Comparison of ENCODE assay signal across 15 cellular contexts in the genomic region with DNA sequence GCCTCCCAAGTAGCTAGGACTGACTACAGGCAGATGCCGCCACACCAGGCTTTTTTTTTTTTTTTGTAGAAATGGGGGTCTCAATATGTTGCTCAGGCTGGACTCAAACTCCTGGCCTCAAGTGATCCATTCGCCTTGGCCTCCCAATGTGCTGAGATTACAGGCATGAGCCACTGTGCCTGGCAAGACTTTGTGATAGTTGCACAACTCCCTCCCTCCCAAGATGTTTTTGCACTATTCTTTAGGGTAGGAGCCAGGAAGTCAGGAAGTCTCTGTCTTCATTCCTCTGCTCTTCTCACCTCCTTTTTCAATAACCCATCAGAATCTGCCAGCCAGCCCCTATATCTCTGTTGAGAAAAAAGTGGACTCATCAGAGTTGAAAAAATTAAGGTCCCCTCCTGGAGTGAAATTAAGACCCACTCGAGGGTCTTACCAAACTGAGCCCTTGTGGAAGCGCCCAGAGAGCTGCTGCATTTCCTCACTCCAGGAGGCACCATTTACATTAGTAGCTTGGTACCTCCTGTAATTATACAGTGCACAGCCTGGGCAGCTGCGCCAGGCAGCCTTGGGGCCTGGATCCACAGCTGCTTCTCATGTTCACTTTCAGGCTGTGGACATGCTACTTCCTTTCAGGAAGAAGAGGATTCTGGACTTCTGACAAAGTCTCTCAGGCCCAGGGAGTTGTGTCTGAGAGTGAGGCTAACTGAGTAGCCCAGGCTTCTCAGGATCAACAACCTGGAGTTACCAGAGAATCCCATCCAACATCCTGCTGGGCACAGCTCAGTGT. TPM values are rescaled to one million over a fixed set of nuclear protein-coding genes. Genes with fewer than 3 reads are reported as not detected.
A peak's percentile ranks its signal among the peaks of the same experiment; 100 is the strongest.
DNase-seq lines count a peak whose midpoint lies in the region; ATAC-seq and TF ChIP-seq lines count a peak whose summit lies in the region.
"Had no signal": no experiment of that assay in that cellular context is flagged by ENCODE, and none has a peak within 500 bp of the region (broad histone marks: within the 10 kb centered on the region; RNA-seq: fewer than 3 reads in every experiment).

No MANE protein-coding gene starts in this region.

- no peak overlapping the region for H3K4me3 Mint-ChIP-seq in MCF 10A (ENCODE audit: unreplicated experiment)

- intact Hi-C loops in MCF 10A (cut with micrococcal nuclease) (loop anchor here (5.0 to 10.0 kb wide), 3 partner anchors 77 to 296 kb away; no protein-coding TSS in a partner anchor), mammary epithelial cell (cut with micrococcal nuclease) (loop anchor here (5.0 kb wide), 2 partner anchors 82 to 303 kb away; partner anchors contain the start of gene ASAP3), left lung (cut with DNase I) (loop anchor here in 1 of 2 donors (10.0 kb wide), 1 partner anchor 96 kb away; no protein-coding TSS in a partner anchor), uterus (cut with DNase I; ENCODE audit: low total_unique reads) (no loop called here), spleen (cut with DNase I; ENCODE audit: low total_unique reads) (no loop called here)

- ATAC-seq in left lung (no peak), GM21447 (IDR thresholded peaks at IDR 0.05; ENCODE audit: unreplicated experiment) (no peak)

- POLR2A ChIA-PET in MCF 10A (lab: Yijun Ruan, JAX) = interaction anchor here (0.6 to 6.1 kb wide), 5 partner anchors 15 to 72 kb away, joined by 3 to 247 read pairs (median 65); partner anchors contain the start of genes HNRNPR and ZNF436

- no peak overlapping the region for H3K9ac ChIP-seq in mammary epithelial cell (ENCODE audit: insufficient read depth, low read length)

- H3K27me3 ChIP-seq in mammary epithelial cell (ENCODE audit: insufficient read depth, low read length) = no peaks in the 10 kb centered on the region
- H3K27me3 ChIP-seq in left lung = no peaks in the 10 kb centered on the region
- no peaks in the 10 kb centered on the region for H3K27me3 ChIP-seq in uterus
- H3K27me3 ChIP-seq in spleen (replicated peaks in 1 of 7) = no peaks in the 10 kb centered on the region

- peaks cover 31% of the 10 kb centered on the region for H3K4me1 Mint-ChIP-seq in MCF 10A (ENCODE audit: insufficient read depth, unreplicated experiment)

- in situ Hi-C loops in mammary epithelial cell (cut with MboI; ENCODE audit: low sequenced_read_pairs in 2 of 2) = loop anchor here (5.0 to 10.0 kb wide), 2 partner anchors 46 to 58 kb away; partner anchors contain the start of gene HNRNPR (in 1 of the 2)

- H3K4me3 ChIP-seq in mammary epithelial cell (replicated peaks in 1 of 3; ENCODE audit: insufficient read depth in 1 of 3, low read depth in 2 of 3, low read length in 3 of 3) = no peak overlapping the region
- H3K4me3 ChIP-seq in left lung = no peak overlapping the region
- H3K4me3 ChIP-seq in uterus = no peak overlapping the region
- H3K4me3 ChIP-seq in spleen = no peak overlapping the region

- DNase-seq in MCF 10A (ENCODE audit: unreplicated experiment) (peak; percentile 65), mammary epithelial cell (no peak), dermis blood vessel endothelial cell (peak; percentile 54), left lung (no peak), uterus (peak; percentile 55 to 60), spleen (no peak), glomerular visceral epithelial cell (ENCODE audit: extremely low spot score) (no peak)
- DNase-seq: anterior cingulate cortex; effector CD4-positive, alpha-beta T cell; hippocampal formation; NCI-H187; NCI-H774 had no signal

- no peaks in the 10 kb centered on the region for H3K9me3 Mint-ChIP-seq in MCF 10A (ENCODE audit: unreplicated experiment)
- H3K9me3 Mint-ChIP-seq: IgD-negative memory B cell had no signal

- 93% methylated on average over 4 of the region's 5 CpGs for WGBS in mammary epithelial cell (ENCODE audit: low coverage, missing lambda C conversion rate)
- WGBS in spleen, 5 donors = 76 to 89% (median 82%) methylated on average over 5 of the region's 5 CpGs

- BruUV-seq in MCF 10A (replicated peaks; lab: Mats Ljungman, UMichigan) = no TSS peak
- no TSS peak for BruUV-seq in mammary epithelial cell (replicated peaks; lab: Mats Ljungman, UMichigan)

- CTCF ChIA-PET in MCF 10A (lab: Yijun Ruan, JAX) = interaction anchor here (0.7 to 0.8 kb wide), 2 partner anchors 12 to 82 kb away, joined by 3 to 4 read pairs; no protein-coding TSS in a partner anchor
- CTCF ChIA-PET in mammary epithelial cell (lab: Charles Lee; ENCODE audit: low non-redundant PET) = no interaction called here

- H3K79me2 ChIP-seq in mammary epithelial cell (ENCODE audit: insufficient read depth, low read length) = no peaks in the 10 kb centered on the region

- H3K36me3 ChIP-seq in mammary epithelial cell (ENCODE audit: insufficient read depth, low read length) (no peaks in the 10 kb centered on the region), left lung (no peaks in the 10 kb centered on the region), uterus (no peaks in the 10 kb centered on the region), spleen (no peaks in the 10 kb centered on the region)

- H3K4me1 ChIP-seq in mammary epithelial cell (ENCODE audit: insufficient read depth, low read length) (peaks cover 20% of the 10 kb centered on the region), left lung (peaks cover 17 to 34% of the 10 kb centered on the region in 2 donors), uterus (peaks cover 0 to 5% of the 10 kb centered on the region in 2 donors), spleen (peaks cover 14 to 53% (median 32%) of the 10 kb centered on the region in 6 donors)

- H3K27ac ChIP-seq in mammary epithelial cell (ENCODE audit: insufficient read depth, low read depth, low read length) (no peak overlapping the region), left lung (peak overlapping the region; percentile 3 to 44), uterus (peak overlapping the region in 1 of 2 donors; percentile 35), spleen (peak overlapping the region in 4 of 8 donors; percentile 16 to 50 (median 30))

- no peaks in the 10 kb centered on the region for H4K20me1 ChIP-seq in mammary epithelial cell (ENCODE audit: insufficient read depth, low read length)

- H3K9me3 ChIP-seq in mammary epithelial cell (replicated peaks; ENCODE audit: insufficient read depth, low read length) (no peaks in the 10 kb centered on the region), left lung (no peaks in the 10 kb centered on the region), uterus (no peaks in the 10 kb centered on the region), spleen (no peaks in the 10 kb centered on the region)

- TF ChIP-seq POLR2A in uterus (IDR thresholded peaks at IDR 0.05) = no peak
- no peak for TF ChIP-seq POLR2A in spleen (IDR thresholded peaks at IDR 0.05)

- dilution Hi-C loops in mammary epithelial cell (cut with HindIII; ENCODE audit: low sequenced_read_pairs) = no loop called here

- TF ChIP-seq CTCF in MCF 10A (IDR thresholded peaks at IDR 0.05; ENCODE audit: unreplicated experiment) = no peak
- TF ChIP-seq CTCF in mammary epithelial cell (conservative IDR thresholded peaks at IDR 0.05 in 1 of 2, IDR thresholded peaks at IDR 0.05 in 1 of 2; ENCODE audit: extremely low read depth in 1 of 2, insufficient read depth in 1 of 2, low read depth in 1 of 2, low read length in 2 of 2) = no peak
- no peak for TF ChIP-seq CTCF in left lung (IDR thresholded peaks at IDR 0.05)
- TF ChIP-seq CTCF in uterus (IDR thresholded peaks at IDR 0.05) = no peak
- no peak for TF ChIP-seq CTCF in spleen (IDR thresholded peaks at IDR 0.05 in 8 of 11, conservative IDR thresholded peaks at IDR 0.05 in 3 of 11)

- no peak overlapping the region for H3K4me2 ChIP-seq in mammary epithelial cell (ENCODE audit: insufficient read depth, low read depth, low read length)

- no peak overlapping the region for H2AFZ ChIP-seq in mammary epithelial cell (ENCODE audit: low read depth, low read length)

- no peaks in the 10 kb centered on the region for H3K36me3 Mint-ChIP-seq in MCF 10A (ENCODE audit: insufficient read depth, unreplicated experiment)
- H3K36me3 Mint-ChIP-seq: IgD-negative memory B cell had no signal

- no peak overlapping the region for H3K27ac Mint-ChIP-seq in MCF 10A (ENCODE audit: low read depth, unreplicated experiment)
- H3K27ac Mint-ChIP-seq: IgD-negative memory B cell had no signal

- H3K27me3 Mint-ChIP-seq in MCF 10A (ENCODE audit: insufficient read depth, unreplicated experiment) = no peaks in the 10 kb centered on the region

RNA-seq across cellular contexts. Expression of gene TCEA3, which starts 24.0 kb away (rescaled TPM):
- total RNA-seq in MCF 10A (2022) = 0.49 and 1.5 TPM in 2 replicates
- total RNA-seq in mammary epithelial cell = 1 to 10 TPM in 1 of 2 donors, under 1 TPM in 1; 0.24 to 1.5 TPM
- polyA plus RNA-seq in mammary epithelial cell = 0.56 TPM
- polyA minus RNA-seq in mammary epithelial cell = not detected
- total RNA-seq in dermis blood vessel endothelial cell = 0.60 and 1.7 TPM in 2 replicates
- 10 to 100 TPM; 28.3 to 43.2 TPM for total RNA-seq in left lung
- 10 to 100 TPM; 20.6 to 70.9 (median 27.8) TPM for total RNA-seq in uterus
- total RNA-seq in spleen = 10 to 100 TPM in 4 of 7 donors, 1 to 10 TPM in 3; 9.1 to 19.6 (median 17.6) TPM
- polyA plus RNA-seq in spleen = 10 to 100 TPM in 1 of 3 donors, 1 to 10 TPM in 2; 4.6 to 11.0 (median 6.6) TPM
- polyA plus RNA-seq: neural cell had no signal

RNA-seq across cellular contexts. Expression of gene ZNF436, which starts 30.9 kb away (rescaled TPM):
- total RNA-seq in MCF 10A (2022) = 6.5 and 8.0 TPM in 2 replicates
- 10 to 100 TPM; 12.4 to 24.8 TPM for total RNA-seq in mammary epithelial cell
- polyA plus RNA-seq in mammary epithelial cell = 6.3 TPM
- polyA minus RNA-seq in mammary epithelial cell = 19.7 TPM
- 30.7 and 37.6 TPM in 2 replicates for total RNA-seq in dermis blood vessel endothelial cell
- total RNA-seq in left lung = 10 to 100 TPM in 1 of 2 donors, 1 to 10 TPM in 1; 9.2 to 10.2 TPM
- total RNA-seq in uterus = 10 to 100 TPM; 12.1 to 88.8 (median 21.6) TPM
- 10 to 100 TPM; 15.3 to 32.1 (median 20.3) TPM for total RNA-seq in spleen
- polyA plus RNA-seq in spleen = 1 to 10 TPM; 2.8 to 5.5 (median 3.4) TPM

RNA-seq across cellular contexts. Expression of gene HNRNPR, which starts 56.4 kb away (rescaled TPM):
- total RNA-seq in MCF 10A (2022) (128 and 152 TPM in 2 replicates), mammary epithelial cell (100 to 1,000 TPM in 1 of 2 donors, 10 to 100 TPM in 1; 35.2 to 133 TPM), dermis blood vessel endothelial cell (65.7 and 133 TPM in 2 replicates), left lung (100 to 1,000 TPM in 1 of 2 donors, 10 to 100 TPM in 1; 84.3 to 108 TPM), uterus (100 to 1,000 TPM in 2 of 4 donors, 10 to 100 TPM in 2; 29.7 to 230 (median 116) TPM), spleen (100 to 1,000 TPM in 5 of 7 donors, 10 to 100 TPM in 2; 75.8 to 143 (median 109) TPM)
- polyA plus RNA-seq in mammary epithelial cell (98.1 TPM), spleen (10 to 100 TPM; 58.2 to 83.2 (median 75.8) TPM)
- 122 TPM for polyA minus RNA-seq in mammary epithelial cell

Comparison
In these comparisons a context has a peak if more than half of its experiments do, and no peak if none do; other contexts are left out.
1. DNase-seq: peak in MCF 10A (single experiment), dermis blood vessel endothelial cell (single experiment) and uterus (2 of 2); none in mammary epithelial cell (single experiment), left lung (0 of 2), spleen (single experiment) and glomerular visceral epithelial cell (single experiment).
2. intact Hi-C loops: an anchor here in MCF 10A (5.0 to 10.0 kb wide) and mammary epithelial cell (5.0 kb wide); none called in uterus and spleen.